8 cellular contexts compared by ENCODE assay signal in genomic region chr11:65497141-65498041, GRCh38. TPM values are rescaled to one million over a fixed set of nuclear protein-coding genes. Genes with fewer than 3 reads are reported as not detected.
DNase-seq lines count a peak whose midpoint lies in the region; ATAC-seq and TF ChIP-seq lines count a peak whose summit lies in the region.

No MANE protein-coding gene starts in this region.

- no peaks in the 10 kb centered on the region for H3K27me3 Mint-ChIP-seq in WTC11 (ENCODE audit: low read depth)

- no peaks in the 10 kb centered on the region for H3K9me3 Mint-ChIP-seq in WTC11

- POLR2A ChIA-PET in WTC11 (lab: Charles Lee) = interaction anchor here (0.6 to 8.3 kb wide), 21 partner anchors 9 to 1281 kb away, joined by 3 to 502 read pairs (median 8); partner anchors contain the start of genes FAM89B and NEAT1

- peak overlapping the region; percentile 97 for H3K27ac Mint-ChIP-seq in WTC11

- TF ChIP-seq CTCF in WTC11 (IDR thresholded peaks at IDR 0.05) = no peak

- peak overlapping the region; percentile 63 for H3K4me3 Mint-ChIP-seq in WTC11

- peak; percentile 68 for ATAC-seq in GM19023 (IDR thresholded peaks at IDR 0.05; ENCODE audit: unreplicated experiment)
- peak; percentile 55 for ATAC-seq in HG03196 (IDR thresholded peaks at IDR 0.05; ENCODE audit: unreplicated experiment)
- ATAC-seq in WTC11 = peak; percentile 89

- peak overlapping the region; percentile 100 for H3K27ac ChIP-seq in caudate nucleus (ENCODE audit: low read depth, low read length)

- peaks cover 39% of the 10 kb centered on the region for H3K4me1 Mint-ChIP-seq in WTC11

- no peaks in the 10 kb centered on the region for H3K36me3 Mint-ChIP-seq in WTC11

- DNase-seq in AG08396 (ENCODE audit: low spot score) (peak; percentile 85), NCI-H226 (peak; percentile 96), WTC11 (ENCODE audit: low spot score) (peak; percentile 98), caudate nucleus (lab: John Stamatoyannopoulos, UW) (peak in 60 of 61 donors; percentile 79 to 100 (median 98)), islet precursor cell (peak; percentile 99)
- peak; percentile 97 to 99 (median 97) for DNase-seq in stimulated activated CD4-positive, alpha-beta T cell treated with anti-CD3 and anti-CD28 coated beads, Interleukin-12 subunit alpha, Interleukin-12 subunit beta, amount 100 ng/mL, for 48 hours (ENCODE audit: low read depth in 2 of 3, low spot score in 1 of 3)

- CTCF ChIA-PET in WTC11 (lab: Charles Lee) = interaction anchor here (0.7 to 4.8 kb wide), 17 partner anchors 8 to 96 kb away, joined by 3 to 47 read pairs (median 4); partner anchors contain the start of gene NEAT1

TF ChIP-seq in WTC11, 78 proteins besides CTCF, POLR2A, EP300 and RAD21 (continues in another document):
- TF ChIP-seq GABPB1 (CRISPR knock-in tag; IDR thresholded peaks at IDR 0.05) (peak; percentile 76), USF1 (CRISPR knock-in tag; IDR thresholded peaks at IDR 0.05) (peak; percentile 70; the same call in 1 of the 2 replicates), IRF2 (CRISPR knock-in tag; IDR thresholded peaks at IDR 0.05; ENCODE audit: borderline replicate concordance, low read depth) (no peak), NFATC4 (CRISPR knock-in tag; IDR thresholded peaks at IDR 0.05) (no peak), CREB1 (CRISPR knock-in tag; IDR thresholded peaks at IDR 0.05) (peak; percentile 65; the same call in 1 of the 2 replicates), ATF1 (CRISPR knock-in tag; IDR thresholded peaks at IDR 0.05) (no peak), NR3C1 (CRISPR knock-in tag; conservative IDR thresholded peaks at IDR 0.05; ENCODE audit: low read depth) (no peak), NFE2L1 (CRISPR knock-in tag; IDR thresholded peaks at IDR 0.05) (peak; percentile 67; the same call in 1 of the 2 replicates), TCF7 (CRISPR knock-in tag; IDR thresholded peaks at IDR 0.05; ENCODE audit: low read depth) (no peak), ESRRA (CRISPR knock-in tag; IDR thresholded peaks at IDR 0.05; ENCODE audit: borderline replicate concordance) (0 out of 2 replicates have a peak, but pooled peaks have one; percentile 60), KAT7 (CRISPR knock-in tag; IDR thresholded peaks at IDR 0.05; ENCODE audit: borderline replicate concordance) (0 out of 2 replicates have a peak, but pooled peaks have one; percentile 39)
- TF ChIP-seq, protein P1, sequence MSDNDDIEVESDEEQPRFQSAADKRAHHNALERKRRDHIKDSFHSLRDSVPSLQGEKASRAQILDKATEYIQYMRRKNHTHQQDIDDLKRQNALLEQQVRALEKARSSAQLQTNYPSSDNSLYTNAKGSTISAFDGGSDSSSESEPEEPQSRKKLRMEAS (CRISPR knock-in tag; IDR thresholded peaks at IDR 0.05) = peak; percentile 89
- TF ChIP-seq, protein P2, sequence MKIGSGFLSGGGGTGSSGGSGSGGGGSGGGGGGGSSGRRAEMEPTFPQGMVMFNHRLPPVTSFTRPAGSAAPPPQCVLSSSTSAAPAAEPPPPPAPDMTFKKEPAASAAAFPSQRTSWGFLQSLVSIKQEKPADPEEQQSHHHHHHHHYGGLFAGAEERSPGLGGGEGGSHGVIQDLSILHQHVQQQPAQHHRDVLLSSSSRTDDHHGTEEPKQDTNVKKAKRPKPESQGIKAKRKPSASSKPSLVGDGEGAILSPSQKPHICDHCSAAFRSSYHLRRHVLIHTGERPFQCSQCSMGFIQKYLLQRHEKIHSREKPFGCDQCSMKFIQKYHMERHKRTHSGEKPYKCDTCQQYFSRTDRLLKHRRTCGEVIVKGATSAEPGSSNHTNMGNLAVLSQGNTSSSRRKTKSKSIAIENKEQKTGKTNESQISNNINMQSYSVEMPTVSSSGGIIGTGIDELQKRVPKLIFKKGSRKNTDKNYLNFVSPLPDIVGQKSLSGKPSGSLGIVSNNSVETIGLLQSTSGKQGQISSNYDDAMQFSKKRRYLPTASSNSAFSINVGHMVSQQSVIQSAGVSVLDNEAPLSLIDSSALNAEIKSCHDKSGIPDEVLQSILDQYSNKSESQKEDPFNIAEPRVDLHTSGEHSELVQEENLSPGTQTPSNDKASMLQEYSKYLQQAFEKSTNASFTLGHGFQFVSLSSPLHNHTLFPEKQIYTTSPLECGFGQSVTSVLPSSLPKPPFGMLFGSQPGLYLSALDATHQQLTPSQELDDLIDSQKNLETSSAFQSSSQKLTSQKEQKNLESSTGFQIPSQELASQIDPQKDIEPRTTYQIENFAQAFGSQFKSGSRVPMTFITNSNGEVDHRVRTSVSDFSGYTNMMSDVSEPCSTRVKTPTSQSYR (CRISPR knock-in tag; IDR thresholded peaks at IDR 0.05) = peak; percentile 82; the same call in 1 of the 2 replicates
- TF ChIP-seq, protein P3, sequence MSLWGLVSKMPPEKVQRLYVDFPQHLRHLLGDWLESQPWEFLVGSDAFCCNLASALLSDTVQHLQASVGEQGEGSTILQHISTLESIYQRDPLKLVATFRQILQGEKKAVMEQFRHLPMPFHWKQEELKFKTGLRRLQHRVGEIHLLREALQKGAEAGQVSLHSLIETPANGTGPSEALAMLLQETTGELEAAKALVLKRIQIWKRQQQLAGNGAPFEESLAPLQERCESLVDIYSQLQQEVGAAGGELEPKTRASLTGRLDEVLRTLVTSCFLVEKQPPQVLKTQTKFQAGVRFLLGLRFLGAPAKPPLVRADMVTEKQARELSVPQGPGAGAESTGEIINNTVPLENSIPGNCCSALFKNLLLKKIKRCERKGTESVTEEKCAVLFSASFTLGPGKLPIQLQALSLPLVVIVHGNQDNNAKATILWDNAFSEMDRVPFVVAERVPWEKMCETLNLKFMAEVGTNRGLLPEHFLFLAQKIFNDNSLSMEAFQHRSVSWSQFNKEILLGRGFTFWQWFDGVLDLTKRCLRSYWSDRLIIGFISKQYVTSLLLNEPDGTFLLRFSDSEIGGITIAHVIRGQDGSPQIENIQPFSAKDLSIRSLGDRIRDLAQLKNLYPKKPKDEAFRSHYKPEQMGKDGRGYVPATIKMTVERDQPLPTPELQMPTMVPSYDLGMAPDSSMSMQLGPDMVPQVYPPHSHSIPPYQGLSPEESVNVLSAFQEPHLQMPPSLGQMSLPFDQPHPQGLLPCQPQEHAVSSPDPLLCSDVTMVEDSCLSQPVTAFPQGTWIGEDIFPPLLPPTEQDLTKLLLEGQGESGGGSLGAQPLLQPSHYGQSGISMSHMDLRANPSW (CRISPR knock-in tag; conservative IDR thresholded peaks at IDR 0.05; ENCODE audit: low read depth) = no peak
- TF ChIP-seq, protein P4, sequence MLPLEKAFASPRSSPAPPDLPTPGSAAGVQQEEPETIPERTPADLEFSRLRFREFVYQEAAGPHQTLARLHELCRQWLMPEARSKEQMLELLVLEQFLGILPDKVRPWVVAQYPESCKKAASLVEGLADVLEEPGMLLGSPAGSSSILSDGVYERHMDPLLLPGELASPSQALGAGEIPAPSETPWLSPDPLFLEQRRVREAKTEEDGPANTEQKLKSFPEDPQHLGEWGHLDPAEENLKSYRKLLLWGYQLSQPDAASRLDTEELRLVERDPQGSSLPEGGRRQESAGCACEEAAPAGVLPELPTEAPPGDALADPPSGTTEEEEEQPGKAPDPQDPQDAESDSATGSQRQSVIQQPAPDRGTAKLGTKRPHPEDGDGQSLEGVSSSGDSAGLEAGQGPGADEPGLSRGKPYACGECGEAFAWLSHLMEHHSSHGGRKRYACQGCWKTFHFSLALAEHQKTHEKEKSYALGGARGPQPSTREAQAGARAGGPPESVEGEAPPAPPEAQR (CRISPR knock-in tag; IDR thresholded peaks at IDR 0.05) = no peak
- TF ChIP-seq, protein P5, sequence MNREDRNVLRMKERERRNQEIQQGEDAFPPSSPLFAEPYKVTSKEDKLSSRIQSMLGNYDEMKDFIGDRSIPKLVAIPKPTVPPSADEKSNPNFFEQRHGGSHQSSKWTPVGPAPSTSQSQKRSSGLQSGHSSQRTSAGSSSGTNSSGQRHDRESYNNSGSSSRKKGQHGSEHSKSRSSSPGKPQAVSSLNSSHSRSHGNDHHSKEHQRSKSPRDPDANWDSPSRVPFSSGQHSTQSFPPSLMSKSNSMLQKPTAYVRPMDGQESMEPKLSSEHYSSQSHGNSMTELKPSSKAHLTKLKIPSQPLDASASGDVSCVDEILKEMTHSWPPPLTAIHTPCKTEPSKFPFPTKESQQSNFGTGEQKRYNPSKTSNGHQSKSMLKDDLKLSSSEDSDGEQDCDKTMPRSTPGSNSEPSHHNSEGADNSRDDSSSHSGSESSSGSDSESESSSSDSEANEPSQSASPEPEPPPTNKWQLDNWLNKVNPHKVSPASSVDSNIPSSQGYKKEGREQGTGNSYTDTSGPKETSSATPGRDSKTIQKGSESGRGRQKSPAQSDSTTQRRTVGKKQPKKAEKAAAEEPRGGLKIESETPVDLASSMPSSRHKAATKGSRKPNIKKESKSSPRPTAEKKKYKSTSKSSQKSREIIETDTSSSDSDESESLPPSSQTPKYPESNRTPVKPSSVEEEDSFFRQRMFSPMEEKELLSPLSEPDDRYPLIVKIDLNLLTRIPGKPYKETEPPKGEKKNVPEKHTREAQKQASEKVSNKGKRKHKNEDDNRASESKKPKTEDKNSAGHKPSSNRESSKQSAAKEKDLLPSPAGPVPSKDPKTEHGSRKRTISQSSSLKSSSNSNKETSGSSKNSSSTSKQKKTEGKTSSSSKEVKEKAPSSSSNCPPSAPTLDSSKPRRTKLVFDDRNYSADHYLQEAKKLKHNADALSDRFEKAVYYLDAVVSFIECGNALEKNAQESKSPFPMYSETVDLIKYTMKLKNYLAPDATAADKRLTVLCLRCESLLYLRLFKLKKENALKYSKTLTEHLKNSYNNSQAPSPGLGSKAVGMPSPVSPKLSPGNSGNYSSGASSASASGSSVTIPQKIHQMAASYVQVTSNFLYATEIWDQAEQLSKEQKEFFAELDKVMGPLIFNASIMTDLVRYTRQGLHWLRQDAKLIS (CRISPR knock-in tag; IDR thresholded peaks at IDR 0.05; ENCODE audit: borderline replicate concordance) = no peak; the same call in 1 of the 2 replicates

RNA-seq across cellular contexts. Expression of gene MALAT1, which starts 1.5 kb away (rescaled TPM):
- total RNA-seq in WTC11 (2021) = 1,830 to 2,350 TPM (median 2,261 TPM) in 3 replicates

RNA-seq across cellular contexts. Expression of gene SCYL1, which starts 27.5 kb away (rescaled TPM):
- 69.6 to 76.8 TPM (median 73.0 TPM) in 3 replicates for total RNA-seq in WTC11 (2021)

Comparison
In these comparisons a context has a peak if more than half of its experiments do, and no peak if none do; other contexts are left out.
1. Peak in every context shown above with its lines: DNase-seq, ATAC-seq and H3K27ac ChIP-seq.